25 cellular contexts compared by ENCODE assay signal in the genomic region with DNA sequence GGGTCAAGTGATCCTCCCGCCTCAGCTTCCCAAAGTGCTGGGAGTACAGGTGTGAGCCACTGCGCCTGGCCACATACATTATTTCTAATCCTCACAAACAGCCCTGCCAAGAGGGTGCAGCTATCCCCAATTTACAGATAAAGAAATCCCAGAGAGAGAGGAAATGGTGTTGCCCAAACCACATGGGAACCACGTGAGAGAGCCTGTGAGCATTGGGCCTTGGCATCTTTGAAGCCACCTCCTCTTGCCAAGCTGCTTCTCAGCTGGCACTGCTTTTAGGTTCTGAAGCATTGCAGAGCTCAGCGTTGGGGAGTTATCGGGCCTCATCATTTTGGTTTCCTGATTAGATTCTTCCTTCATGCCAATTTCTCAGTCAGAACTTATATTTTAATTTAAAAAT.
"Had no signal": no experiment of that assay in that cellular context is flagged by ENCODE, and none has a peak within 500 bp of the region (broad histone marks: within the 10 kb centered on the region; RNA-seq: fewer than 3 reads in every experiment).

No MANE protein-coding gene starts in this region.

- H3K36me3 ChIP-seq: adrenal gland, brain microvascular endothelial cell, ovary had no signal

- FAIRE-seq: colon, TTC549 had no signal

- H3K4me3 ChIP-seq: adrenal gland, ascending aorta, left lung, ovary, prostate gland, right atrium auricular region, spleen, upper lobe of left lung had no signal

- H3K4me1 Mint-ChIP-seq: mesothelial cell of epicardium had no signal

- H3K4me1 ChIP-seq: adrenal gland, ascending aorta, left lung, prostate gland, upper lobe of left lung had no signal

- H3K27ac Mint-ChIP-seq: activated T-helper 1 cell treated with anti-CD3 and anti-CD28 coated beads, Interleukin-12 subunit alpha, Interleukin-12 subunit beta, Interleukin-2, Interleukin-4 antibody, amounts not matched to agents 30 ng/mL and 10 ng/mL and 1 ng/mL, durations not matched to agents 14 hours and 24 hours and 36 hours; mesothelial cell of epicardium; nephron had no signal

- H3K9me3 ChIP-seq: adrenal gland, ascending aorta, left lung, neutrophil, ovary, prostate gland, right atrium auricular region, spleen, upper lobe of left lung had no signal

- H3K4me3 Mint-ChIP-seq: activated T-helper 1 cell treated with anti-CD3 and anti-CD28 coated beads, Interleukin-12 subunit alpha, Interleukin-12 subunit beta, Interleukin-2, Interleukin-4 antibody, amounts not matched to agents 30 ng/mL and 10 ng/mL and 1 ng/mL, durations not matched to agents 14 hours and 24 hours and 36 hours; mesothelial cell of epicardium; nephron had no signal

- DNase-seq: activated CD4-positive, alpha-beta T cell treated with anti-CD3 and anti-CD28 coated beads for 4 hours; activated CD4-positive, alpha-beta T cell treated with anti-CD3 and anti-CD28 coated beads, Interleukin-2, amount 50 U/mL, for 48 hours; activated CD4-positive, CD25-positive, alpha-beta regulatory T cell; activated gamma-delta T cell; activated naive CD4-positive, alpha-beta T cell treated with anti-CD3 and anti-CD28 coated beads, Interleukin-2, amount 50 U/mL, for 16 hours; adrenal gland; brain microvascular endothelial cell; caudate nucleus; effector memory CD4-positive, alpha-beta T cell; left lung; ovary; spleen; stimulated activated CD4-positive, alpha-beta T cell treated with anti-CD3 and anti-CD28 coated beads, Interleukin-4, amount 100 ng/mL, for 1 hour; stimulated activated naive CD8-positive, alpha-beta T cell treated with anti-CD3 and anti-CD28 coated beads, Interleukin-15, Interleukin-2, amounts not matched to agents 100 U/mL and 50 U/mL, for 24 hours; T-helper 1 cell; upper lobe of left lung had no signal

- H3K27ac ChIP-seq: adrenal gland, ascending aorta, brain microvascular endothelial cell, left lung, neutrophil, ovary, prostate gland, right atrium auricular region, upper lobe of left lung had no signal

- ATAC-seq: left lung; stimulated activated naive CD8-positive, alpha-beta T cell treated with anti-CD3 and anti-CD28 coated beads, Interleukin-15, Interleukin-2, amounts not matched to agents 100 U/mL and 50 U/mL, for 24 hours had no signal

- H3K9me3 Mint-ChIP-seq: activated T-helper 1 cell treated with anti-CD3 and anti-CD28 coated beads, Interleukin-12 subunit alpha, Interleukin-12 subunit beta, Interleukin-2, Interleukin-4 antibody, amounts not matched to agents 30 ng/mL and 10 ng/mL and 1 ng/mL, durations not matched to agents 14 hours and 24 hours and 36 hours; mesothelial cell of epicardium; nephron had no signal
